ENCODE assay signal across 2 cellular contexts in the genomic region with DNA sequence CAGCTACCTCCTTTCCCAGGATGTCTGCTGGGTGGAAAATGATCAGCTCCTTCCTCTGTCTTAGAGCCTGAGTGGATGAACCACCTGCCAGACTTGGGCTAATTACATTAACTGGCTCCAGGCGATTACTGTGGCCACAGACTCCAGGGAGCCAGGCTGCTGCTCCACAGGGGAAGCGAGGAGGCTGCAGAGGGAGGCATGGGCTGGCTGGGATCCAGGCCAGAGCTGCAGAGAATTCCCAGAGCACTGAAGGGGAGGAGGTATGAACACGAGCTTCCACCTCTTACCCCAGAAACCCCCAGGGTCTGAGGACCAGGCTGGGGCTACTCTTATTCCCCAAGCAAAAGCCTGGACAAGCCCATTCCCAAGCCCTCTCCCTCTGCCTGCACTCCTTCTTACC.
TF ChIP-seq lines count a peak whose summit lies in the region.

No MANE protein-coding gene starts in this region.

TF ChIP-seq in H1, 55 proteins besides CTCF, POLR2A, EP300 and RAD21:
- TF ChIP-seq SRF (IDR thresholded peaks at IDR 0.05; ENCODE audit: low read depth, low read length): no peak
- no peak for TF ChIP-seq ASH2L (IDR thresholded peaks at IDR 0.05; ENCODE audit: low read length)
- no peak for TF ChIP-seq POU5F1 (IDR thresholded peaks at IDR 0.05; ENCODE audit: low read depth, low read length)
- TF ChIP-seq, protein P1, sequence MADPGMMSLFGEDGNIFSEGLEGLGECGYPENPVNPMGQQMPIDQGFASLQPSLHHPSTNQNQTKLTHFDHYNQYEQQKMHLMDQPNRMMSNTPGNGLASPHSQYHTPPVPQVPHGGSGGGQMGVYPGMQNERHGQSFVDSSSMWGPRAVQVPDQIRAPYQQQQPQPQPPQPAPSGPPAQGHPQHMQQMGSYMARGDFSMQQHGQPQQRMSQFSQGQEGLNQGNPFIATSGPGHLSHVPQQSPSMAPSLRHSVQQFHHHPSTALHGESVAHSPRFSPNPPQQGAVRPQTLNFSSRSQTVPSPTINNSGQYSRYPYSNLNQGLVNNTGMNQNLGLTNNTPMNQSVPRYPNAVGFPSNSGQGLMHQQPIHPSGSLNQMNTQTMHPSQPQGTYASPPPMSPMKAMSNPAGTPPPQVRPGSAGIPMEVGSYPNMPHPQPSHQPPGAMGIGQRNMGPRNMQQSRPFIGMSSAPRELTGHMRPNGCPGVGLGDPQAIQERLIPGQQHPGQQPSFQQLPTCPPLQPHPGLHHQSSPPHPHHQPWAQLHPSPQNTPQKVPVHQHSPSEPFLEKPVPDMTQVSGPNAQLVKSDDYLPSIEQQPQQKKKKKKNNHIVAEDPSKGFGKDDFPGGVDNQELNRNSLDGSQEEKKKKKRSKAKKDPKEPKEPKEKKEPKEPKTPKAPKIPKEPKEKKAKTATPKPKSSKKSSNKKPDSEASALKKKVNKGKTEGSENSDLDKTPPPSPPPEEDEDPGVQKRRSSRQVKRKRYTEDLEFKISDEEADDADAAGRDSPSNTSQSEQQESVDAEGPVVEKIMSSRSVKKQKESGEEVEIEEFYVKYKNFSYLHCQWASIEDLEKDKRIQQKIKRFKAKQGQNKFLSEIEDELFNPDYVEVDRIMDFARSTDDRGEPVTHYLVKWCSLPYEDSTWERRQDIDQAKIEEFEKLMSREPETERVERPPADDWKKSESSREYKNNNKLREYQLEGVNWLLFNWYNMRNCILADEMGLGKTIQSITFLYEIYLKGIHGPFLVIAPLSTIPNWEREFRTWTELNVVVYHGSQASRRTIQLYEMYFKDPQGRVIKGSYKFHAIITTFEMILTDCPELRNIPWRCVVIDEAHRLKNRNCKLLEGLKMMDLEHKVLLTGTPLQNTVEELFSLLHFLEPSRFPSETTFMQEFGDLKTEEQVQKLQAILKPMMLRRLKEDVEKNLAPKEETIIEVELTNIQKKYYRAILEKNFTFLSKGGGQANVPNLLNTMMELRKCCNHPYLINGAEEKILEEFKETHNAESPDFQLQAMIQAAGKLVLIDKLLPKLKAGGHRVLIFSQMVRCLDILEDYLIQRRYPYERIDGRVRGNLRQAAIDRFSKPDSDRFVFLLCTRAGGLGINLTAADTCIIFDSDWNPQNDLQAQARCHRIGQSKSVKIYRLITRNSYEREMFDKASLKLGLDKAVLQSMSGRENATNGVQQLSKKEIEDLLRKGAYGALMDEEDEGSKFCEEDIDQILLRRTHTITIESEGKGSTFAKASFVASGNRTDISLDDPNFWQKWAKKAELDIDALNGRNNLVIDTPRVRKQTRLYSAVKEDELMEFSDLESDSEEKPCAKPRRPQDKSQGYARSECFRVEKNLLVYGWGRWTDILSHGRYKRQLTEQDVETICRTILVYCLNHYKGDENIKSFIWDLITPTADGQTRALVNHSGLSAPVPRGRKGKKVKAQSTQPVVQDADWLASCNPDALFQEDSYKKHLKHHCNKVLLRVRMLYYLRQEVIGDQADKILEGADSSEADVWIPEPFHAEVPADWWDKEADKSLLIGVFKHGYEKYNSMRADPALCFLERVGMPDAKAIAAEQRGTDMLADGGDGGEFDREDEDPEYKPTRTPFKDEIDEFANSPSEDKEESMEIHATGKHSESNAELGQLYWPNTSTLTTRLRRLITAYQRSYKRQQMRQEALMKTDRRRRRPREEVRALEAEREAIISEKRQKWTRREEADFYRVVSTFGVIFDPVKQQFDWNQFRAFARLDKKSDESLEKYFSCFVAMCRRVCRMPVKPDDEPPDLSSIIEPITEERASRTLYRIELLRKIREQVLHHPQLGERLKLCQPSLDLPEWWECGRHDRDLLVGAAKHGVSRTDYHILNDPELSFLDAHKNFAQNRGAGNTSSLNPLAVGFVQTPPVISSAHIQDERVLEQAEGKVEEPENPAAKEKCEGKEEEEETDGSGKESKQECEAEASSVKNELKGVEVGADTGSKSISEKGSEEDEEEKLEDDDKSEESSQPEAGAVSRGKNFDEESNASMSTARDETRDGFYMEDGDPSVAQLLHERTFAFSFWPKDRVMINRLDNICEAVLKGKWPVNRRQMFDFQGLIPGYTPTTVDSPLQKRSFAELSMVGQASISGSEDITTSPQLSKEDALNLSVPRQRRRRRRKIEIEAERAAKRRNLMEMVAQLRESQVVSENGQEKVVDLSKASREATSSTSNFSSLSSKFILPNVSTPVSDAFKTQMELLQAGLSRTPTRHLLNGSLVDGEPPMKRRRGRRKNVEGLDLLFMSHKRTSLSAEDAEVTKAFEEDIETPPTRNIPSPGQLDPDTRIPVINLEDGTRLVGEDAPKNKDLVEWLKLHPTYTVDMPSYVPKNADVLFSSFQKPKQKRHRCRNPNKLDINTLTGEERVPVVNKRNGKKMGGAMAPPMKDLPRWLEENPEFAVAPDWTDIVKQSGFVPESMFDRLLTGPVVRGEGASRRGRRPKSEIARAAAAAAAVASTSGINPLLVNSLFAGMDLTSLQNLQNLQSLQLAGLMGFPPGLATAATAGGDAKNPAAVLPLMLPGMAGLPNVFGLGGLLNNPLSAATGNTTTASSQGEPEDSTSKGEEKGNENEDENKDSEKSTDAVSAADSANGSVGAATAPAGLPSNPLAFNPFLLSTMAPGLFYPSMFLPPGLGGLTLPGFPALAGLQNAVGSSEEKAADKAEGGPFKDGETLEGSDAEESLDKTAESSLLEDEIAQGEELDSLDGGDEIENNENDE (IDR thresholded peaks at IDR 0.05; ENCODE audit: insufficient replicate concordance, low read length): no peak
- TF ChIP-seq MAFK (IDR thresholded peaks at IDR 0.05; ENCODE audit: low read depth, low read length): no peak
- TF ChIP-seq RXRA (IDR thresholded peaks at IDR 0.05; ENCODE audit: insufficient read depth, low read depth, low read length): no peak
- TF ChIP-seq EGR1 (IDR thresholded peaks at IDR 0.05; ENCODE audit: borderline replicate concordance, low read depth, low read length): no peak
- no peak for TF ChIP-seq KDM5A (IDR thresholded peaks at IDR 0.05; ENCODE audit: low read length)
- TF ChIP-seq CEBPB (IDR thresholded peaks at IDR 0.05; ENCODE audit: low read depth, low read length): no peak
- no peak for TF ChIP-seq SUZ12 (IDR thresholded peaks at IDR 0.05; ENCODE audit: low read length)
- TF ChIP-seq GTF2F1 (IDR thresholded peaks at IDR 0.05; ENCODE audit: borderline replicate concordance, low read depth, low read length): no peak
- no peak for TF ChIP-seq RFX5 (IDR thresholded peaks at IDR 0.05; ENCODE audit: borderline replicate concordance, low read depth, low read length)
- no peak for TF ChIP-seq SIN3A (conservative IDR thresholded peaks at IDR 0.05 in 1 of 2, IDR thresholded peaks at IDR 0.05 in 1 of 2; ENCODE audit: low read depth in 1 of 2, low read length in 2 of 2)
- no peak for TF ChIP-seq FOSL1 (IDR thresholded peaks at IDR 0.05; ENCODE audit: insufficient read depth, low read depth, low read length)
- TF ChIP-seq RBBP5 (IDR thresholded peaks at IDR 0.05; ENCODE audit: borderline replicate concordance, low read depth, low read length): no peak
- TF ChIP-seq CREB1 (IDR thresholded peaks at IDR 0.05): no peak
- no peak for TF ChIP-seq RNF2 (IDR thresholded peaks at IDR 0.05; ENCODE audit: borderline replicate concordance, low read depth, low read length, missing control alignments, poor library complexity, severe bottlenecking)
- TF ChIP-seq SIX5 (IDR thresholded peaks at IDR 0.05; ENCODE audit: low read depth, low read length): no peak
- no peak for TF ChIP-seq CTBP2 (IDR thresholded peaks at IDR 0.05; ENCODE audit: borderline replicate concordance, insufficient read depth, insufficient read length, low read length)

TF ChIP-seq in GM23338, 12 proteins besides CTCF, POLR2A, EP300 and RAD21:
- no peak for TF ChIP-seq ETS1 (IDR thresholded peaks at IDR 0.05)
- TF ChIP-seq REST (IDR thresholded peaks at IDR 0.05; ENCODE audit: unreplicated experiment): no peak
- TF ChIP-seq, protein P2, sequence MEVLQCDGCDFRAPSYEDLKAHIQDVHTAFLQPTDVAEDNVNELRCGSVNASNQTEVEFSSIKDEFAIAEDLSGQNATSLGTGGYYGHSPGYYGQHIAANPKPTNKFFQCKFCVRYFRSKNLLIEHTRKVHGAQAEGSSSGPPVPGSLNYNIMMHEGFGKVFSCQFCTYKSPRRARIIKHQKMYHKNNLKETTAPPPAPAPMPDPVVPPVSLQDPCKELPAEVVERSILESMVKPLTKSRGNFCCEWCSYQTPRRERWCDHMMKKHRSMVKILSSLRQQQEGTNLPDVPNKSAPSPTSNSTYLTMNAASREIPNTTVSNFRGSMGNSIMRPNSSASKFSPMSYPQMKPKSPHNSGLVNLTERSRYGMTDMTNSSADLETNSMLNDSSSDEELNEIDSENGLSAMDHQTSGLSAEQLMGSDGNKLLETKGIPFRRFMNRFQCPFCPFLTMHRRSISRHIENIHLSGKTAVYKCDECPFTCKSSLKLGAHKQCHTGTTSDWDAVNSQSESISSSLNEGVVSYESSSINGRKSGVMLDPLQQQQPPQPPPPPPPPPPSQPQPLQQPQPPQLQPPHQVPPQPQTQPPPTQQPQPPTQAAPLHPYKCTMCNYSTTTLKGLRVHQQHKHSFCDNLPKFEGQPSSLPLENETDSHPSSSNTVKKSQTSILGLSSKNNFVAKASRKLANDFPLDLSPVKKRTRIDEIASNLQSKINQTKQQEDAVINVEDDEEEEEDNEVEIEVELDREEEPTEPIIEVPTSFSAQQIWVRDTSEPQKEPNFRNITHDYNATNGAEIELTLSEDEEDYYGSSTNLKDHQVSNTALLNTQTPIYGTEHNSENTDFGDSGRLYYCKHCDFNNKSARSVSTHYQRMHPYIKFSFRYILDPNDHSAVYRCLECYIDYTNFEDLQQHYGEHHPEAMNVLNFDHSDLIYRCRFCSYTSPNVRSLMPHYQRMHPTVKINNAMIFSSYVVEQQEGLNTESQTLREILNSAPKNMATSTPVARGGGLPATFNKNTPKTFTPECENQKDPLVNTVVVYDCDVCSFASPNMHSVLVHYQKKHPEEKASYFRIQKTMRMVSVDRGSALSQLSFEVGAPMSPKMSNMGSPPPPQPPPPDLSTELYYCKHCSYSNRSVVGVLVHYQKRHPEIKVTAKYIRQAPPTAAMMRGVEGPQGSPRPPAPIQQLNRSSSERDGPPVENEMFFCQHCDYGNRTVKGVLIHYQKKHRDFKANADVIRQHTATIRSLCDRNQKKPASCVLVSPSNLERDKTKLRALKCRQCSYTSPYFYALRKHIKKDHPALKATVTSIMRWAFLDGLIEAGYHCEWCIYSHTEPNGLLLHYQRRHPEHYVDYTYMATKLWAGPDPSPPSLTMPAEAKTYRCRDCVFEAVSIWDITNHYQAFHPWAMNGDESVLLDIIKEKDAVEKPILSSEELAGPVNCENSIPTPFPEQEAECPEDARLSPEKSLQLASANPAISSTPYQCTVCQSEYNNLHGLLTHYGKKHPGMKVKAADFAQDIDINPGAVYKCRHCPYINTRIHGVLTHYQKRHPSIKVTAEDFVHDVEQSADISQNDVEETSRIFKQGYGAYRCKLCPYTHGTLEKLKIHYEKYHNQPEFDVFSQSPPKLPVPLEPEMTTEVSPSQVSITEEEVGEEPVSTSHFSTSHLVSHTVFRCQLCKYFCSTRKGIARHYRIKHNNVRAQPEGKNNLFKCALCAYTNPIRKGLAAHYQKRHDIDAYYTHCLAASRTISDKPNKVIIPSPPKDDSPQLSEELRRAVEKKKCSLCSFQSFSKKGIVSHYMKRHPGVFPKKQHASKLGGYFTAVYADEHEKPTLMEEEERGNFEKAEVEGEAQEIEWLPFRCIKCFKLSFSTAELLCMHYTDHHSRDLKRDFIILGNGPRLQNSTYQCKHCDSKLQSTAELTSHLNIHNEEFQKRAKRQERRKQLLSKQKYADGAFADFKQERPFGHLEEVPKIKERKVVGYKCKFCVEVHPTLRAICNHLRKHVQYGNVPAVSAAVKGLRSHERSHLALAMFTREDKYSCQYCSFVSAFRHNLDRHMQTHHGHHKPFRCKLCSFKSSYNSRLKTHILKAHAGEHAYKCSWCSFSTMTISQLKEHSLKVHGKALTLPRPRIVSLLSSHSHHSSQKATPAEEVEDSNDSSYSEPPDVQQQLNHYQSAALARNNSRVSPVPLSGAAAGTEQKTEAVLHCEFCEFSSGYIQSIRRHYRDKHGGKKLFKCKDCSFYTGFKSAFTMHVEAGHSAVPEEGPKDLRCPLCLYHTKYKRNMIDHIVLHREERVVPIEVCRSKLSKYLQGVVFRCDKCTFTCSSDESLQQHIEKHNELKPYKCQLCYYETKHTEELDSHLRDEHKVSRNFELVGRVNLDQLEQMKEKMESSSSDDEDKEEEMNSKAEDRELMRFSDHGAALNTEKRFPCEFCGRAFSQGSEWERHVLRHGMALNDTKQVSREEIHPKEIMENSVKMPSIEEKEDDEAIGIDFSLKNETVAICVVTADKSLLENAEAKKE (CRISPR knock-in tag; IDR thresholded peaks at IDR 0.05): no peak
- TF ChIP-seq EZH2 (IDR thresholded peaks at IDR 0.05; ENCODE audit: low read depth, unreplicated experiment): no peak
- no peak for TF ChIP-seq NANOG (IDR thresholded peaks at IDR 0.05; ENCODE audit: borderline replicate concordance)
- TF ChIP-seq JUNB (IDR thresholded peaks at IDR 0.05; ENCODE audit: unreplicated experiment): no peak
- no peak for TF ChIP-seq EZH2phosphoT487 (IDR thresholded peaks at IDR 0.05; ENCODE audit: unreplicated experiment)
